ENCODE assay signal across 8 cellular contexts in genomic region chr4:37389967-37390580, GRCh38.
DNase-seq lines count a peak whose midpoint lies in the region; ATAC-seq, FAIRE-seq and TF ChIP-seq lines count a peak whose summit lies in the region.

No MANE protein-coding gene starts in this region.

- H3K9me3 ChIP-seq in HepG2 (ENCODE audit: low read length), result no peaks in the 10 kb centered on the region

- TF ChIP-seq CTCF in brain microvascular endothelial cell (IDR thresholded peaks at IDR 0.05; ENCODE audit: low read depth, low read length, missing control alignments), result peak; percentile 60
- TF ChIP-seq CTCF in HepG2 (CRISPR knock-in tag; IDR thresholded peaks at IDR 0.05), result peak; percentile 72

- H3K4me2 ChIP-seq in HepG2 (ENCODE audit: low read depth, low read length), result peak overlapping the region; percentile 32; the same call in 1 of the 2 replicates

- no peaks in the 10 kb centered on the region for H4K20me1 ChIP-seq in HepG2 (ENCODE audit: insufficient read depth, low read length)

- CTCF ChIA-PET in HepG2 (lab: Yijun Ruan, JAX; ENCODE audit: low intra/inter-chr PET ratio, low total read pairs), result interaction anchor here (0.9 to 2.4 kb wide), 2 partner anchors 666 to 1039 kb away, joined by 3 to 15 read pairs; no protein-coding TSS in a partner anchor

- no TSS peak for BruUV-seq in HepG2 (replicated peaks; lab: Mats Ljungman, UMichigan)

- peak; percentile 50 for DNase-seq in NCI-H2196 (lab: John Stamatoyannopoulos, UW; ENCODE audit: unreplicated experiment)
- no peak for DNase-seq in NCI-H2196 treated with DMSO at 0.1 percent for 48 hours (lab: John Stamatoyannopoulos, UW; ENCODE audit: unreplicated experiment)
- peak; percentile 54 for DNase-seq in NCI-H774 (lab: John Stamatoyannopoulos, UW)
- DNase-seq in brain microvascular endothelial cell, result peak; percentile 45
- DNase-seq in HepG2 (ENCODE audit: low spot score), result peak; percentile 48
- DNase-seq in UCSD-AML1 (lab: John Stamatoyannopoulos, UW; ENCODE audit: unreplicated experiment), result no peak

- H3K4me3 ChIP-seq in brain microvascular endothelial cell (ENCODE audit: low read depth, low read length) (no peak overlapping the region), HepG2 (replicated peaks in 1 of 3; ENCODE audit: insufficient read depth in 1 of 3, low read depth in 2 of 3, low read length in 3 of 3) (no peak overlapping the region)

- WGBS in HepG2 (ENCODE audit: low lambda C conversion rate), result 10% methylated on average over 7 of the region's 7 CpGs

- TF ChIP-seq EP300 in HepG2 (IDR thresholded peaks at IDR 0.05; ENCODE audit: low read depth in 2 of 2, low read length in 2 of 2), result no peak
- no peak for TF ChIP-seq EP300 in HepG2 (CRISPR knock-in tag; IDR thresholded peaks at IDR 0.05; ENCODE audit: borderline replicate concordance)

- H3K79me2 ChIP-seq in HepG2 (ENCODE audit: insufficient read depth, low read length), result no peaks in the 10 kb centered on the region

- peak; percentile 26 for FAIRE-seq in HepG2 (lab: Jason Lieb, UNC)

- TF ChIP-seq RAD21 in HepG2 (CRISPR knock-in tag; IDR thresholded peaks at IDR 0.05), result 0 out of 2 replicates have a peak, but pooled peaks have one; percentile 44

- no peak for TF ChIP-seq POLR2A in HepG2 (IDR thresholded peaks at IDR 0.05; ENCODE audit: insufficient read depth in 1 of 2, low read depth in 2 of 2, low read length in 2 of 2)

- in situ Hi-C loops in brain microvascular endothelial cell (cut with HindIII; ENCODE audit: low pct_ligation_motif_present, low sequenced_read_pairs), result no loop called here
- in situ Hi-C loops in HepG2 (cut with HindIII; ENCODE audit: extremely low pct_ligation_motif_present, low pct_unique_long_range_greater_than_20kb), result loop anchor here (5.0 to 10.0 kb wide), 3 partner anchors 205 to 1033 kb away; no protein-coding TSS in a partner anchor

- no peaks in the 10 kb centered on the region for H3K4me1 ChIP-seq in HepG2 (ENCODE audit: insufficient read depth, low read length)

- POLR2A ChIA-PET in HepG2 (lab: Yijun Ruan, JAX), result no interaction called here

- ATAC-seq in GM19395 (IDR thresholded peaks at IDR 0.05; ENCODE audit: unreplicated experiment) (peak; percentile 68), HG03439 (IDR thresholded peaks at IDR 0.05; ENCODE audit: unreplicated experiment) (peak; percentile 81), HepG2 (peak; percentile 84)

- intact Hi-C loops in HepG2 (cut with micrococcal nuclease; ENCODE audit: unreplicated experiment), result loop anchor here (1.0 to 5.0 kb wide), 4 partner anchors 177 to 1039 kb away; no protein-coding TSS in a partner anchor

- H3K27ac ChIP-seq in brain microvascular endothelial cell (no peak overlapping the region), HepG2 (ENCODE audit: extremely low read length, insufficient read depth, low read length) (no peak overlapping the region)

- no peaks in the 10 kb centered on the region for H3K27me3 ChIP-seq in brain microvascular endothelial cell (replicated peaks)
- H3K27me3 ChIP-seq in HepG2 (ENCODE audit: control insufficient read depth in 1 of 2, insufficient read depth in 2 of 2, low read length in 2 of 2), result no peaks in the 10 kb centered on the region

- H3K9ac ChIP-seq in HepG2 (ENCODE audit: insufficient read depth, low read depth, low read length), result no peak overlapping the region

- no peaks in the 10 kb centered on the region for H3K36me3 ChIP-seq in brain microvascular endothelial cell (replicated peaks)
- no peaks in the 10 kb centered on the region for H3K36me3 ChIP-seq in HepG2 (replicated peaks in 1 of 2; ENCODE audit: control insufficient read depth in 1 of 2, insufficient read depth in 2 of 2, low read length in 2 of 2)

- H2AFZ ChIP-seq in HepG2 (ENCODE audit: low read length), result no peak overlapping the region

TF ChIP-seq in HepG2, 621 proteins besides CTCF, POLR2A, EP300 and RAD21:
- TF ChIP-seq STAG1 (CRISPR knock-in tag; IDR thresholded peaks at IDR 0.05), result peak; percentile 84
- TF ChIP-seq ZBTB14 (CRISPR knock-in tag; IDR thresholded peaks at IDR 0.05), result no peak
- TF ChIP-seq HDAC6 (IDR thresholded peaks at IDR 0.05; ENCODE audit: low read depth, low read length), result no peak
- no peak for TF ChIP-seq ZNF468 (CRISPR knock-in tag; IDR thresholded peaks at IDR 0.05)
- peak; percentile 83 for TF ChIP-seq ZNF460 (CRISPR knock-in tag; IDR thresholded peaks at IDR 0.05; ENCODE audit: borderline replicate concordance)
- no peak for TF ChIP-seq MEIS1 (CRISPR knock-in tag; IDR thresholded peaks at IDR 0.05; ENCODE audit: borderline replicate concordance)
- TF ChIP-seq CREB3 (CRISPR knock-in tag; IDR thresholded peaks at IDR 0.05), result no peak
- TF ChIP-seq MIXL1 (CRISPR knock-in tag; IDR thresholded peaks at IDR 0.05), result no peak
- no peak for TF ChIP-seq MYC (CRISPR knock-in tag; IDR thresholded peaks at IDR 0.05; ENCODE audit: borderline replicate concordance)
- no peak for TF ChIP-seq KDM5B (CRISPR knock-in tag; IDR thresholded peaks at IDR 0.05; ENCODE audit: borderline replicate concordance)
- peak; percentile 52; the same call in 1 of the 2 replicates for TF ChIP-seq ARID3A (IDR thresholded peaks at IDR 0.05; ENCODE audit: low read depth, low read length)
- no peak for TF ChIP-seq ZNF30 (CRISPR knock-in tag; IDR thresholded peaks at IDR 0.05)
- TF ChIP-seq ZNF83 (CRISPR knock-in tag; IDR thresholded peaks at IDR 0.05; ENCODE audit: borderline replicate concordance), result no peak
- TF ChIP-seq SALL2 (CRISPR knock-in tag; IDR thresholded peaks at IDR 0.05), result no peak
- TF ChIP-seq ZMAT5 (CRISPR knock-in tag; IDR thresholded peaks at IDR 0.05; ENCODE audit: borderline replicate concordance, low read depth), result no peak
- no peak for TF ChIP-seq ZBTB3 (CRISPR knock-in tag; IDR thresholded peaks at IDR 0.05; ENCODE audit: borderline replicate concordance, low read depth)
- peak; percentile 68 for TF ChIP-seq SMC3 (IDR thresholded peaks at IDR 0.05; ENCODE audit: low read length)

Comparison
In these comparisons a context has a peak if more than half of its experiments do, and no peak if none do; other contexts are left out.
1. DNase-seq: peak in NCI-H2196 (single experiment), NCI-H774 (single experiment), brain microvascular endothelial cell (single experiment) and HepG2 (single experiment); none in NCI-H2196 treated with DMSO at 0.1 percent for 48 hours (single experiment) and UCSD-AML1 (single experiment).
2. Peak in every context shown above with its lines, with median percentiles within 50 percentile points of each other: ATAC-seq.